Comparison of ENCODE assay signal across 8 cellular contexts in the genomic region with DNA sequence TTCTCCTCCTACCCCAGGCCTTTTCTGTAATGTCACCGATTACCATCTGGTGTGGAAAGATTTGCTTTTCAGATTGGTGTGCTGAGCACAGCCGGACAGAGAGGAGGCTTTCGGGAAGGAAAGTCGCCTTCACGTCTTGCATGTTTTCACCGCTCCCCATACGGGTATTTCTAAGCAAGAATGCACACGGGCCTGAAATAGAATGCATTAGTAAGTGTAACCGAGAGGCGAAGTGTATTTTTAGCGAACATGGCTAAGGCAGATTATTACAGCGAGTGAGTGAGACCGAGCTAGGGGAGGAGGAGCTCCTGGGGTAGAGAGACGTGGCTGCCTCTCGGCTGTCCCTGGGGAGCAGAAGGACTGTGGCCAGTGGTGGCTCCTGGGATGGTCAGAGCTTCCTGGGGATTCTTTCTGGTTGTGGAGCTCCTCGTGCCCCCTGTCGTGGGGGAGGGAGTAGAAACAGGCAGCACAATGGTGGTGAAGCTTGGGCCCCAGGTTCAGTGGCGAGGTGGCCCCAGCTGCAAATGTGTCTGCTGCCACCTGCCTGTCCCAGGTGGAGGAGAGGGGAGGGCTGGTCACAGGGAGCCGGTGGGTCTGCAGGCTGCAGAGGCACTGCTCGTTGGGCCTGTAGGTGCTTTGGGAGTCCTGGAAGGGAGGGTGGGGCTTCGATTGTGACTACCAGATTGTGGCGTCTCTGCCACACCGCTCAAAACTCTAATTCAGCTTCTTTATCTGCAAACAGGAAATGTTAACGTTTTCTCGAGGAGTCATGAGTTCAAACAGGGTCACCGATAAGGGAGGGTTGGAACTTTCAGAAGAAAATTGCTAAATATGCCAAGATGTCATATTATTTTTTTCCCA.
DNase-seq lines count a peak whose midpoint lies in the region; ATAC-seq and TF ChIP-seq lines count a peak whose summit lies in the region.

No MANE protein-coding gene starts in this region.

- TF ChIP-seq CTCF in thoracic aorta (IDR thresholded peaks at IDR 0.05), result no peak
- TF ChIP-seq CTCF in CD14-positive monocyte (IDR thresholded peaks at IDR 0.05), result no peak

- no peak overlapping the region; the same call in 1 of the 2 replicates for H3K4me3 ChIP-seq in Jurkat, Clone E6-1 (ENCODE audit: low read length)
- H3K4me3 ChIP-seq in thoracic aorta, result peak overlapping the region; percentile 50

- H3K27me3 Mint-ChIP-seq in CD14-positive monocyte (ENCODE audit: low read depth in 3 of 3), result peaks cover 2 to 10% (median 4%) of the 10 kb centered on the region in 3 donors

- H3K4me3 Mint-ChIP-seq in CD14-positive monocyte, result no peak overlapping the region

- peaks cover 0 to 3% of the 10 kb centered on the region in 2 donors for H3K36me3 Mint-ChIP-seq in CD14-positive monocyte

- no peaks in the 10 kb centered on the region for H3K9me3 ChIP-seq in thoracic aorta

- H3K36me3 ChIP-seq in thoracic aorta, result no peaks in the 10 kb centered on the region

- ATAC-seq in GM21367 (IDR thresholded peaks at IDR 0.05; ENCODE audit: unreplicated experiment) (peak; percentile 42), thoracic aorta (ENCODE audit: insufficient number of reproducible peaks, low FRiP score, low read depth) (peak; percentile 92)

- H3K4me1 Mint-ChIP-seq in CD14-positive monocyte, result peaks cover 18% of the 10 kb centered on the region

- H3K27ac ChIP-seq in thoracic aorta, result peak overlapping the region; percentile 67 to 91

- peak overlapping the region in 2 of 7 donors; percentile 14 to 23 for H3K27ac Mint-ChIP-seq in CD14-positive monocyte

- no peaks in the 10 kb centered on the region for H3K27me3 ChIP-seq in thoracic aorta (replicated peaks; ENCODE audit: insufficient read depth)

- intact Hi-C loops in CD14-positive monocyte (cut with micrococcal nuclease), result no loop called here

- peaks cover 0 to 6% (median 2%) of the 10 kb centered on the region in 7 donors for H3K9me3 Mint-ChIP-seq in CD14-positive monocyte

- H3K4me1 ChIP-seq in thoracic aorta (ENCODE audit: control insufficient read depth in 1 of 2, low read depth in 2 of 2), result peaks cover 8 to 19% of the 10 kb centered on the region in 2 donors

- peak; percentile 4 for DNase-seq in EL
- DNase-seq in Jurkat, Clone E6-1 (ENCODE audit: low read depth, low spot score), result peak; percentile 42
- peak; percentile 4 for DNase-seq in activated T-cell treated with anti-CD3 and anti-CD28 coated beads for 24 hours (ENCODE audit: low read depth)
- peak; percentile 73 for DNase-seq in inferior parietal cortex (ENCODE audit: extremely low spot score)
- DNase-seq in thoracic aorta (ENCODE audit: low spot score), result peak; percentile 10
- no peak for DNase-seq in CD14-positive monocyte (ENCODE audit: low spot score)
- DNase-seq in DMS114 treated with DMSO at 0.1 percent for 48 hours (lab: John Stamatoyannopoulos, UW; ENCODE audit: unreplicated experiment), result no peak

Comparison
In these comparisons a context has a peak if more than half of its experiments do, and no peak if none do; other contexts are left out.
1. DNase-seq: peak in EL (single experiment), Jurkat, Clone E6-1 (single experiment), activated T-cell treated with anti-CD3 and anti-CD28 coated beads for 24 hours (single experiment), inferior parietal cortex (single experiment) and thoracic aorta (single experiment); none in CD14-positive monocyte (single experiment) and DMS114 treated with DMSO at 0.1 percent for 48 hours (single experiment).